In genomic region chr1:177209357-177209756, GRCh38 we compare ENCODE assay signal across 9 cellular contexts.
DNase-seq lines count a peak whose midpoint lies in the region; TF ChIP-seq lines count a peak whose summit lies in the region.
"Had no signal": no experiment of that assay in that cellular context is flagged by ENCODE, and none has a peak within 500 bp of the region (broad histone marks: within the 10 kb centered on the region; RNA-seq: fewer than 3 reads in every experiment).

No MANE protein-coding gene starts in this region.

- no peaks in the 10 kb centered on the region for H3K27me3 ChIP-seq in brain microvascular endothelial cell (replicated peaks)

- H3K4me3 ChIP-seq in brain microvascular endothelial cell (ENCODE audit: low read depth, low read length) = no peak overlapping the region

- DNase-seq in AG08395 (ENCODE audit: low spot score) (peak; percentile 97), NCI-H187 (lab: John Stamatoyannopoulos, UW) (peak; percentile 59 to 86), brain microvascular endothelial cell (peak; percentile 97), kidney tubule cell (ENCODE audit: low spot score) (peak; percentile 99), T-helper 9 cell (no peak), cortex of kidney (lab: John Stamatoyannopoulos, UW) (no peak)
- DNase-seq in activated naive CD4-positive, alpha-beta T cell treated with Interleukin-2 at 50 U/mL for 16 hours = no peak
- DNase-seq in activated CD8-positive, alpha-beta memory T cell treated with anti-CD3 and anti-CD28 coated beads, Interleukin-2, amount 50 U/mL, for 48 hours = no peak
- DNase-seq: DND-41 had no signal

- H3K27ac ChIP-seq in brain microvascular endothelial cell = no peak overlapping the region

- no peaks in the 10 kb centered on the region for H3K36me3 ChIP-seq in brain microvascular endothelial cell (replicated peaks)

- no peak for TF ChIP-seq CTCF in brain microvascular endothelial cell (IDR thresholded peaks at IDR 0.05; ENCODE audit: low read depth, low read length, missing control alignments)

- in situ Hi-C loops in brain microvascular endothelial cell (cut with HindIII; ENCODE audit: low pct_ligation_motif_present, low sequenced_read_pairs) = no loop called here

Comparison
In these comparisons a context has a peak if more than half of its experiments do, and no peak if none do; other contexts are left out.
1. DNase-seq: peak in AG08395 (single experiment), NCI-H187 (2 of 2), brain microvascular endothelial cell (single experiment) and kidney tubule cell (single experiment); none in T-helper 9 cell (single experiment), cortex of kidney (single experiment), activated naive CD4-positive, alpha-beta T cell treated with Interleukin-2 at 50 U/mL for 16 hours (single experiment) and activated CD8-positive, alpha-beta memory T cell treated with anti-CD3 and anti-CD28 coated beads, Interleukin-2, amount 50 U/mL, for 48 hours (single experiment).